ENCODE assay signal across 3 cellular contexts in the genomic region with DNA sequence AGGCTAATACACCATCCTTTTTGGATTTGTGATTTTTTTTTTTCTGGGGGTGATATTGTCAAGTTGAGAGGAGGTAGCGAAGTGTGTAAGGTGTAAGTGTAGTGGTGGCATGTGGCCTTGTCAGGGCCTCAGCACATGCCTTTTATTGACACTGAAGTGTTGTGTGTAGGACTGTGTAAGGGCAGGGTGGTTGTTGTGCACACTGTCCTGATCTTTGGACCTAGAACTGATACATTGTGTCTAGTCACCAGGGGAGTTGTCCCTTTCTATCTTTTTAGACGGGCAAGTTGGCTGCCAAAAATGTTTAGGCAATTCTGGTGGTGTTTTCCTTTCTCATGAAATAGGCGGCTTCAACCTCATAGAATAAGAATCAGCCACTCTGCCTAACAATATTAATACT.
"Had no signal": no experiment of that assay in that cellular context is flagged by ENCODE, and none has a peak within 500 bp of the region (broad histone marks: within the 10 kb centered on the region; RNA-seq: fewer than 3 reads in every experiment).

No MANE protein-coding gene starts in this region.

- DNase-seq: H9, HCEC 1CT had no signal

- ATAC-seq: GM23338 had no signal

- H3K4me3 ChIP-seq: GM23338 had no signal
